9 cellular contexts compared by ENCODE assay signal in the genomic region with DNA sequence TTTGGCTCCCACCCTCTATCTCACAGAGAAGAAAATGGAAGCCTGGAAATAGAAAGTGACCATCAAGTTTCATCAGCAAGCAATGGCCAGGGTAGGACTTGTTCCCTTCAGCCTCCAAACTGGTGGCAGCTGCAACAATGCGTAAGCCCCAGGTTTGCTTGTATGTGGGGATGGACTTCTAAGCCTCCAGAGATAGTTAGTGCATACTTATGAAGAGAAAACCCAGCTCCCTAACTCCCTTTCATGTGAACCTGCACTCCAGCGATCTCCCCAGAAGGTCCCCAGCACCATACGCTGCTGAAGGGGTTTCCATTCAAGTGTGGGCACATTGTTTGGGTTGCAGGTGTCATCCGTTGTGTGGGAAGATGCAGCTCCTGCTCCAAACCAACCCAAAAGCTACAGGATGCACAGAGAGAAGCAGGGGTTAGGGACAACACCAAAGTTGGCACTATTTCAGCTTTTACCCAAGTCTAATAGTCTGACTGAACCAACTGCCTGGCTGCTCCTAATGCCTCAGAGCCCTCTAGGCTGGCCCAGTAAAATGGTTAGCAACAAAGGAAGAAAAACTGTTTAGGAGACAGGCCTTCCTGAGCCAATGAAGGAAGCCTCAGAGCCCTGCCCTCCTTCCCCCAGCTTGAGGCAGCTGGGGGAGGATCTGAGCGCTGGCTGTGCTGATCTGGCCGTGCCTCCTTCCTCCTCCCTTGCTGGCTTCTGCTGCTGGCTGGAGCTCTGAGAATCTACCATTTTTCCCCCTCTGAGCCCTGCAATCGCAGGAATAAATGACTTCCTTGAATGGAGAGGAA. TPM values are rescaled to one million over a fixed set of nuclear protein-coding genes. Genes with fewer than 3 reads are reported as not detected.
DNase-seq lines count a peak whose midpoint lies in the region; ATAC-seq, FAIRE-seq and TF ChIP-seq lines count a peak whose summit lies in the region.
"Had no signal": no experiment of that assay in that cellular context is flagged by ENCODE, and none has a peak within 500 bp of the region (broad histone marks: within the 10 kb centered on the region; RNA-seq: fewer than 3 reads in every experiment).

No MANE protein-coding gene starts in this region.

- peak overlapping the region; percentile 52 for H3K4me3 Mint-ChIP-seq in activated CD8-positive, alpha-beta T cell treated with anti-CD3 and anti-CD28 coated beads for 36 hours
- H3K4me3 Mint-ChIP-seq in neural progenitor cell = peak overlapping the region; percentile 73

- H4K20me1 ChIP-seq in neural progenitor cell (ENCODE audit: low read depth) = no peaks in the 10 kb centered on the region

- intact Hi-C loops in activated CD8-positive, alpha-beta T cell treated with anti-CD3 and anti-CD28 coated beads for 36 hours (cut with micrococcal nuclease) = loop anchor here (2.0 to 10.0 kb wide), 3 partner anchors 37 to 496 kb away; no protein-coding TSS in a partner anchor

- no peaks in the 10 kb centered on the region for H3K79me2 ChIP-seq in neural progenitor cell (ENCODE audit: low read depth)

- peaks cover 13% of the 10 kb centered on the region for H3F3A ChIP-seq in neural progenitor cell (ENCODE audit: low read depth)

- H3K4me1 Mint-ChIP-seq in activated CD8-positive, alpha-beta T cell treated with anti-CD3 and anti-CD28 coated beads for 36 hours (ENCODE audit: low read depth) = peaks cover 67% of the 10 kb centered on the region
- peaks cover 53% of the 10 kb centered on the region for H3K4me1 Mint-ChIP-seq in neural progenitor cell

- no peaks in the 10 kb centered on the region for H3K9me3 ChIP-seq in neural progenitor cell (ENCODE audit: low read depth)

- TF ChIP-seq CTCF in activated CD8-positive, alpha-beta T cell treated with anti-CD3 and anti-CD28 coated beads for 36 hours (IDR thresholded peaks at IDR 0.05) = no peak
- TF ChIP-seq CTCF in fibroblast of villous mesenchyme (IDR thresholded peaks at IDR 0.05; ENCODE audit: insufficient read depth, low read depth, low read length) (no peak), neural progenitor cell (IDR thresholded peaks at IDR 0.05) (no peak)

- FAIRE-seq in GM12891 (lab: Jason Lieb, UNC) = no peak

- peak overlapping the region; percentile 78 for H2AFZ ChIP-seq in neural progenitor cell (replicated peaks)

- peak overlapping the region; percentile 90 for H3K27ac Mint-ChIP-seq in activated CD8-positive, alpha-beta T cell treated with anti-CD3 and anti-CD28 coated beads for 36 hours
- H3K27ac Mint-ChIP-seq in neural progenitor cell = peak overlapping the region; percentile 97

- H3K36me3 Mint-ChIP-seq in activated CD8-positive, alpha-beta T cell treated with anti-CD3 and anti-CD28 coated beads for 36 hours (ENCODE audit: low read depth) = peaks cover 2% of the 10 kb centered on the region
- no peaks in the 10 kb centered on the region for H3K36me3 Mint-ChIP-seq in neural progenitor cell

- H3K4me3 ChIP-seq in fibroblast of villous mesenchyme (ENCODE audit: low read depth, low read length) (no peak overlapping the region), neural progenitor cell (no peak overlapping the region)

- no peaks in the 10 kb centered on the region for H3K27me3 ChIP-seq in neural progenitor cell

- TF ChIP-seq POLR2A in GM12891 (IDR thresholded peaks at IDR 0.05; ENCODE audit: low read depth, low read length) = no peak

- no peaks in the 10 kb centered on the region for H3K36me3 ChIP-seq in neural progenitor cell

- H3K4me1 ChIP-seq in neural progenitor cell = peaks cover 15% of the 10 kb centered on the region

- no peak overlapping the region for H3K27ac ChIP-seq in neural progenitor cell
- H3K27ac ChIP-seq: C4-2B had no signal

- no peak overlapping the region for H3K9ac ChIP-seq in neural progenitor cell

- peak; percentile 24 for ATAC-seq in activated CD8-positive, alpha-beta T cell treated with anti-CD3 and anti-CD28 coated beads for 36 hours

- H3K9me3 Mint-ChIP-seq in activated CD8-positive, alpha-beta T cell treated with anti-CD3 and anti-CD28 coated beads for 36 hours = peaks cover 3% of the 10 kb centered on the region
- H3K9me3 Mint-ChIP-seq in neural progenitor cell = no peaks in the 10 kb centered on the region

- POLR2A ChIA-PET in activated CD8-positive, alpha-beta T cell treated with anti-CD3 and anti-CD28 coated beads for 36 hours (lab: Charles Lee) = interaction anchor here (0.8 to 9.0 kb wide), 10 partner anchors 9 to 116 kb away, joined by 3 to 161 read pairs (median 4); partner anchors contain the start of gene ZFP36L1

- CTCF ChIA-PET in activated CD8-positive, alpha-beta T cell treated with anti-CD3 and anti-CD28 coated beads for 36 hours (lab: Charles Lee) = interaction anchor here (1.0 to 16.7 kb wide), 10 partner anchors 8 to 533 kb away, joined by 3 to 268 read pairs (median 7); partner anchors contain the start of gene ZFP36L1

- peak overlapping the region; percentile 41 for H3K4me2 ChIP-seq in neural progenitor cell

- peak; percentile 22 to 26 for DNase-seq in activated CD4-positive, alpha-beta T cell treated with anti-CD3 and anti-CD28 coated beads for 4 hours
- DNase-seq in activated CD4-positive, alpha-beta T cell treated with anti-CD3 and anti-CD28 coated beads, Interleukin-2, amount 50 U/mL, for 4 hours = no peak
- DNase-seq in activated CD8-positive, alpha-beta T cell treated with anti-CD3 and anti-CD28 coated beads for 36 hours = peak; percentile 55
- DNase-seq in fibroblast of villous mesenchyme (ENCODE audit: low read depth) = peak; percentile 72
- peak; percentile 51 for DNase-seq in neural progenitor cell (ENCODE audit: low spot score)
- no peak for DNase-seq in DMS153 treated with DMSO at 0.1 percent for 48 hours (lab: John Stamatoyannopoulos, UW; ENCODE audit: unreplicated experiment)
- DNase-seq in NCI-H774 (lab: John Stamatoyannopoulos, UW) = no peak
- DNase-seq in GM12891 (ENCODE audit: insufficient read length, low spot score) = no peak

- no peaks in the 10 kb centered on the region for H3K27me3 Mint-ChIP-seq in activated CD8-positive, alpha-beta T cell treated with anti-CD3 and anti-CD28 coated beads for 36 hours
- H3K27me3 Mint-ChIP-seq in neural progenitor cell (ENCODE audit: insufficient read depth, low read depth) = peaks cover 14% of the 10 kb centered on the region

TF ChIP-seq in GM12891, 5 proteins besides CTCF, POLR2A, EP300 and RAD21:
- no peak for TF ChIP-seq POU2F2 (IDR thresholded peaks at IDR 0.05; ENCODE audit: low read depth, low read length)
- TF ChIP-seq POLR2AphosphoS5 (IDR thresholded peaks at IDR 0.05; ENCODE audit: low read depth, low read length) = no peak
- no peak for TF ChIP-seq TAF1 (IDR thresholded peaks at IDR 0.05; ENCODE audit: low read depth, low read length)
- no peak for TF ChIP-seq PAX5 (IDR thresholded peaks at IDR 0.05; ENCODE audit: insufficient read depth, low read length, severe bottlenecking)
- TF ChIP-seq SPI1 (IDR thresholded peaks at IDR 0.05; ENCODE audit: low read depth, low read length) = no peak

RNA-seq across cellular contexts. Expression of gene ZFP36L1, which starts 12.3 kb away (rescaled TPM):
- 10 to 100 TPM; 57.4 to 60.6 TPM for total RNA-seq in activated CD8-positive, alpha-beta T cell treated with anti-CD3 and anti-CD28 coated beads for 36 hours
- 24.2 and 44.5 TPM in 2 replicates for total RNA-seq in fibroblast of villous mesenchyme
- total RNA-seq in neural progenitor cell (ENCODE audit: low replicate concordance) = 42.9 and 95.5 TPM in 2 replicates
- 48.8 TPM for polyA plus RNA-seq in GM12891 (2012; ENCODE audit: low read depth, missing spikeins)

Comparison
In these comparisons a context has a peak if more than half of its experiments do, and no peak if none do; other contexts are left out.
1. DNase-seq: peak in activated CD4-positive, alpha-beta T cell treated with anti-CD3 and anti-CD28 coated beads for 4 hours (2 of 2), activated CD8-positive, alpha-beta T cell treated with anti-CD3 and anti-CD28 coated beads for 36 hours (single experiment), fibroblast of villous mesenchyme (single experiment) and neural progenitor cell (single experiment); none in activated CD4-positive, alpha-beta T cell treated with anti-CD3 and anti-CD28 coated beads, Interleukin-2, amount 50 U/mL, for 4 hours (0 of 2), DMS153 treated with DMSO at 0.1 percent for 48 hours (single experiment), NCI-H774 (single experiment) and GM12891 (single experiment).